Comparison of ENCODE assay signal across 11 cellular contexts in genomic region chr20:35700625-35701148, GRCh38. TPM values are rescaled to one million over a fixed set of nuclear protein-coding genes. Genes with fewer than 3 reads are reported as not detected.
DNase-seq lines count a peak whose midpoint lies in the region; ATAC-seq and TF ChIP-seq lines count a peak whose summit lies in the region.
"Had no signal": no experiment of that assay in that cellular context is flagged by ENCODE, and none has a peak within 500 bp of the region (broad histone marks: within the 10 kb centered on the region; RNA-seq: fewer than 3 reads in every experiment).

No MANE protein-coding gene starts in this region.

- no peaks in the 10 kb centered on the region for H3K27me3 ChIP-seq in CD4-positive, alpha-beta memory T cell (ENCODE audit: insufficient read depth, low read length)
- H3K27me3 ChIP-seq in naive thymus-derived CD4-positive, alpha-beta T cell (ENCODE audit: control insufficient read depth in 2 of 2, insufficient read depth in 2 of 2, low read length in 2 of 2) = no peaks in the 10 kb centered on the region
- H3K27me3 ChIP-seq: pancreas had no signal

- H3K27ac Mint-ChIP-seq in CD4-positive, alpha-beta memory T cell = peak overlapping the region; percentile 57 to 99 (median 94)
- H3K27ac Mint-ChIP-seq in naive thymus-derived CD4-positive, alpha-beta T cell = peak overlapping the region; percentile 20 to 99 (median 97)

- no peak overlapping the region for H3K4me3 ChIP-seq in CD4-positive, alpha-beta memory T cell (ENCODE audit: low read length in 2 of 2)
- H3K4me3 ChIP-seq in Jurkat, Clone E6-1 (ENCODE audit: low read length) = peak overlapping the region; percentile 95
- peak overlapping the region; percentile 98 for H3K4me3 ChIP-seq in astrocyte of the cerebellum (ENCODE audit: low read depth, low read length)
- no peak overlapping the region for H3K4me3 ChIP-seq in naive thymus-derived CD4-positive, alpha-beta T cell (ENCODE audit: low read length)

- no peak for ATAC-seq in naive thymus-derived CD4-positive, alpha-beta T cell
- no peak for ATAC-seq in HG03095 (IDR thresholded peaks at IDR 0.05; ENCODE audit: unreplicated experiment)

- H3K27ac ChIP-seq in CD4-positive, alpha-beta memory T cell (ENCODE audit: low read depth, low read length) = peak overlapping the region; percentile 84
- peak overlapping the region; percentile 87 for H3K27ac ChIP-seq in naive thymus-derived CD4-positive, alpha-beta T cell (ENCODE audit: low read depth, low read length)

- no peaks in the 10 kb centered on the region for H3K27me3 Mint-ChIP-seq in CD4-positive, alpha-beta memory T cell
- no peaks in the 10 kb centered on the region for H3K27me3 Mint-ChIP-seq in naive thymus-derived CD4-positive, alpha-beta T cell

- peaks cover 31 to 67% of the 10 kb centered on the region in 2 donors for H3K36me3 Mint-ChIP-seq in CD4-positive, alpha-beta memory T cell
- H3K36me3 Mint-ChIP-seq in naive thymus-derived CD4-positive, alpha-beta T cell = peaks cover 11 to 23% (median 22%) of the 10 kb centered on the region in 5 donors

- peaks cover 33 to 71% (median 38%) of the 10 kb centered on the region in 4 donors for H3K4me1 Mint-ChIP-seq in CD4-positive, alpha-beta memory T cell
- peaks cover 15 to 63% (median 50%) of the 10 kb centered on the region in 7 donors for H3K4me1 Mint-ChIP-seq in naive thymus-derived CD4-positive, alpha-beta T cell

- peak overlapping the region; percentile 60 to 99 (median 95) for H3K4me3 Mint-ChIP-seq in CD4-positive, alpha-beta memory T cell
- H3K4me3 Mint-ChIP-seq in naive thymus-derived CD4-positive, alpha-beta T cell = peak overlapping the region; percentile 43 to 99 (median 96)

- POLR2A ChIA-PET in CD4-positive, alpha-beta memory T cell (lab: Charles Lee; ENCODE audit: partially characterized antibody) = interaction anchor here (0.7 to 6.8 kb wide), 11 partner anchors 10 to 253 kb away, joined by 3 to 100 read pairs (median 7); partner anchors contain the start of genes CPNE1, PHF20, RBM12 and RBM39
- POLR2A ChIA-PET in naive thymus-derived CD4-positive, alpha-beta T cell (lab: Charles Lee) = interaction anchor here (0.6 to 8.5 kb wide), 14 partner anchors 10 to 254 kb away, joined by 3 to 85 read pairs (median 4); partner anchors contain the start of genes RBM39, SCAND1 and SPAG4

- H3K4me1 ChIP-seq in CD4-positive, alpha-beta memory T cell (ENCODE audit: insufficient read depth, low read length) = peaks cover 38% of the 10 kb centered on the region
- H3K4me1 ChIP-seq in naive thymus-derived CD4-positive, alpha-beta T cell (ENCODE audit: control insufficient read depth in 2 of 2, insufficient read depth in 2 of 2, low read length in 2 of 2) = peaks cover 13 to 16% of the 10 kb centered on the region in 2 donors

- H3K36me3 ChIP-seq in CD4-positive, alpha-beta memory T cell (ENCODE audit: insufficient read depth, low read length) = peaks cover 38% of the 10 kb centered on the region
- H3K36me3 ChIP-seq in naive thymus-derived CD4-positive, alpha-beta T cell (ENCODE audit: control insufficient read depth in 2 of 3, insufficient read depth in 3 of 3, low read length in 3 of 3) = peaks cover 3 to 41% (median 22%) of the 10 kb centered on the region in 3 experiments

- H3K9me3 Mint-ChIP-seq in CD4-positive, alpha-beta memory T cell = peaks cover 0 to 11% (median 0%) of the 10 kb centered on the region in 8 donors
- peaks cover 0 to 16% (median 0%) of the 10 kb centered on the region in 11 donors for H3K9me3 Mint-ChIP-seq in naive thymus-derived CD4-positive, alpha-beta T cell

- CTCF ChIA-PET in CD4-positive, alpha-beta memory T cell (lab: Charles Lee; ENCODE audit: partially characterized antibody) = interaction anchor here (1.2 to 2.8 kb wide), 3 partner anchors 39 to 100 kb away, joined by 3 to 8 read pairs (median 3); no protein-coding TSS in a partner anchor
- CTCF ChIA-PET in naive thymus-derived CD4-positive, alpha-beta T cell (lab: Charles Lee) = no interaction called here

- TF ChIP-seq CTCF in astrocyte of the cerebellum (IDR thresholded peaks at IDR 0.05; ENCODE audit: low read depth, low read length, missing control alignments) = no peak

- no peaks in the 10 kb centered on the region for H3K9me3 ChIP-seq in CD4-positive, alpha-beta memory T cell (ENCODE audit: control insufficient read depth in 1 of 2, low read length in 2 of 2)
- no peaks in the 10 kb centered on the region for H3K9me3 ChIP-seq in naive thymus-derived CD4-positive, alpha-beta T cell (ENCODE audit: control insufficient read depth in 2 of 3, low read length in 3 of 3)
- H3K9me3 ChIP-seq: pancreas had no signal

- in situ Hi-C loops in astrocyte of the cerebellum (cut with HindIII; ENCODE audit: low sequenced_read_pairs) = no loop called here

- DNase-seq in CD4-positive, alpha-beta memory T cell = no peak
- DNase-seq in Jurkat, Clone E6-1 (ENCODE audit: low read depth, low spot score) = no peak
- DNase-seq in astrocyte of the cerebellum (ENCODE audit: low read depth) = no peak
- DNase-seq in naive thymus-derived CD4-positive, alpha-beta T cell = no peak
- DNase-seq in NCI-H1092 treated with DMSO at 0.1 percent for 48 hours (lab: John Stamatoyannopoulos, UW) = no peak
- DNase-seq in NCI-H226 = no peak
- no peak for DNase-seq in NCI-H446 (lab: John Stamatoyannopoulos, UW)
- DNase-seq: cortex of kidney, pancreas, SIG-M5 had no signal

- intact Hi-C loops in CD4-positive, alpha-beta memory T cell (cut with micrococcal nuclease) = no loop called here
- intact Hi-C loops in naive thymus-derived CD4-positive, alpha-beta T cell (cut with micrococcal nuclease) = no loop called here

RNA-seq across cellular contexts. Expression of gene ROMO1, which starts 1.5 kb away (rescaled TPM):
- 10 to 100 TPM; 38.4 to 43.8 TPM for total RNA-seq in CD4-positive, alpha-beta memory T cell
- 100 to 1,000 TPM; 273 to 335 TPM for polyA plus RNA-seq in CD4-positive, alpha-beta memory T cell
- polyA plus RNA-seq in Jurkat, Clone E6-1 (2012; ENCODE audit: insufficient read depth, insufficient read length) = 347 TPM
- total RNA-seq in naive thymus-derived CD4-positive, alpha-beta T cell = 10 to 100 TPM; 33.2 to 85.5 (median 38.5) TPM
- 100 to 1,000 TPM; 269 to 293 TPM for polyA plus RNA-seq in naive thymus-derived CD4-positive, alpha-beta T cell

RNA-seq across cellular contexts. Expression of gene NFS1, which starts 1.5 kb away (rescaled TPM):
- total RNA-seq in CD4-positive, alpha-beta memory T cell = 10 to 100 TPM; 30.3 to 33.6 TPM
- 10 to 100 TPM in 1 of 2 donors, 1 to 10 TPM in 1; 6.3 to 28.3 TPM for polyA plus RNA-seq in CD4-positive, alpha-beta memory T cell
- 47.9 TPM for polyA plus RNA-seq in Jurkat, Clone E6-1 (2012; ENCODE audit: insufficient read depth, insufficient read length)
- total RNA-seq in naive thymus-derived CD4-positive, alpha-beta T cell = 10 to 100 TPM; 18.2 to 41.1 (median 35.0) TPM
- 10 to 100 TPM in 1 of 2 donors, 1 to 10 TPM in 1; 9.7 to 27.7 TPM for polyA plus RNA-seq in naive thymus-derived CD4-positive, alpha-beta T cell

RNA-seq across cellular contexts. Expression of gene CPNE1, which starts 36.0 kb away (rescaled TPM):
- 100 to 1,000 TPM; 316 to 353 TPM for total RNA-seq in CD4-positive, alpha-beta memory T cell
- polyA plus RNA-seq in CD4-positive, alpha-beta memory T cell = 100 to 1,000 TPM; 305 to 343 TPM
- polyA plus RNA-seq in Jurkat, Clone E6-1 (2012; ENCODE audit: insufficient read depth, insufficient read length) = 87.7 TPM
- 100 to 1,000 TPM; 250 to 378 (median 305) TPM for total RNA-seq in naive thymus-derived CD4-positive, alpha-beta T cell
- polyA plus RNA-seq in naive thymus-derived CD4-positive, alpha-beta T cell = 100 to 1,000 TPM; 277 to 360 TPM

RNA-seq across cellular contexts. Expression of gene RBM12, which starts 36.0 kb away (rescaled TPM):
- total RNA-seq in CD4-positive, alpha-beta memory T cell = 100 to 1,000 TPM; 129 to 138 TPM
- 10 to 100 TPM; 29.9 to 52.8 TPM for polyA plus RNA-seq in CD4-positive, alpha-beta memory T cell
- polyA plus RNA-seq in Jurkat, Clone E6-1 (2012; ENCODE audit: insufficient read depth, insufficient read length) = 99.2 TPM
- 100 to 1,000 TPM in 4 of 5 experiments, 10 to 100 TPM in 1; 98.2 to 122 (median 114) TPM for total RNA-seq in naive thymus-derived CD4-positive, alpha-beta T cell
- polyA plus RNA-seq in naive thymus-derived CD4-positive, alpha-beta T cell = 10 to 100 TPM; 48.9 to 50.8 TPM

RNA-seq across cellular contexts. Expression of gene RBM39, which starts 41.4 kb away (rescaled TPM):
- 100 to 1,000 TPM; 631 to 665 TPM for total RNA-seq in CD4-positive, alpha-beta memory T cell
- 100 to 1,000 TPM in 1 of 2 donors, 10 to 100 TPM in 1; 76.7 to 153 TPM for polyA plus RNA-seq in CD4-positive, alpha-beta memory T cell
- polyA plus RNA-seq in Jurkat, Clone E6-1 (2012; ENCODE audit: insufficient read depth, insufficient read length) = 273 TPM
- total RNA-seq in naive thymus-derived CD4-positive, alpha-beta T cell = 1,000 to 10,000 TPM in 2 of 5 experiments, 100 to 1,000 TPM in 3; 372 to 1,041 (median 699) TPM
- 100 to 1,000 TPM; 100 to 152 TPM for polyA plus RNA-seq in naive thymus-derived CD4-positive, alpha-beta T cell

Comparison
In these comparisons a context has a peak if more than half of its experiments do, and no peak if none do; other contexts are left out.
1. H3K4me3 ChIP-seq: peak in Jurkat, Clone E6-1 (single experiment) and astrocyte of the cerebellum (single experiment); none in CD4-positive, alpha-beta memory T cell (0 of 2) and naive thymus-derived CD4-positive, alpha-beta T cell (single experiment).